In genomic region chr1:168064216-168064615, GRCh38 we compare ENCODE assay signal across 1 cellular context.
A peak's percentile ranks its signal among the peaks of the same experiment; 100 is the strongest.
TF ChIP-seq lines count a peak whose summit lies in the region.

No MANE protein-coding gene starts in this region.

TF ChIP-seq in K562, 482 proteins besides CTCF, POLR2A, EP300 and RAD21 (continued from another document):
- TF ChIP-seq IRF1 (CRISPR knock-in tag; IDR thresholded peaks at IDR 0.05; ENCODE audit: borderline replicate concordance) (no peak), ATF3 (IDR thresholded peaks at IDR 0.05) (peak; percentile 78), ATF3 (CRISPR knock-in tag; conservative IDR thresholded peaks at IDR 0.05) (no peak)
